9 cellular contexts compared by ENCODE assay signal in the genomic region with DNA sequence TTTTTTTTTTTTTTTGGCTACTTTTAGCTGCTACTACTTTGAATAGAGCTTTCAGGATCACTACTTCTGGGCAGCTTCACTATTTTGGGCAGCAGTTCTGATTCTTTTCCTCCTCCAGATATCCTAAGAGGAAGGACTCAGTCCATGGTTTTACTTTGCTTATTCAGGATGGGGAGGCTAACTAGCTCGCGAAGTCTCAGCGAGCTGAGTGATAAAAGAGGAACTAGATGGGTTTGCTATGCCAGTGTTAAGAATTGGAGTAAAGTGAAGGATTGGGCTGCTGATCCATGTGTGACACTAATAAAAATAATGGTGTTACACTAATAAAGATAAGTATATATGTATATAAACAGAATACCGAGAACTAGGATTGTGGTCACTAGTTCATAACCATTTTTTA. TPM values are rescaled to one million over a fixed set of nuclear protein-coding genes. Genes with fewer than 3 reads are reported as not detected.
A peak's percentile ranks its signal among the peaks of the same experiment; 100 is the strongest.
DNase-seq lines count a peak whose midpoint lies in the region; ATAC-seq and TF ChIP-seq lines count a peak whose summit lies in the region.
"Had no signal": no experiment of that assay in that cellular context is flagged by ENCODE, and none has a peak within 500 bp of the region (broad histone marks: within the 10 kb centered on the region; RNA-seq: fewer than 3 reads in every experiment).

No MANE protein-coding gene starts in this region.

- H3K79me1 ChIP-seq in neuronal stem cell (ENCODE audit: low read depth, low read length): no peaks in the 10 kb centered on the region

- no peak overlapping the region for H4K91ac ChIP-seq in neuronal stem cell (ENCODE audit: low read depth, low read length, poor library complexity)

- H3K23ac ChIP-seq in neuronal stem cell (ENCODE audit: low read depth, low read length, poor library complexity): no peak overlapping the region

- no peaks in the 10 kb centered on the region for H3K27me3 ChIP-seq in esophagus muscularis mucosa
- no peaks in the 10 kb centered on the region for H3K27me3 ChIP-seq in neuronal stem cell (ENCODE audit: control insufficient read depth in 3 of 3, insufficient read depth in 3 of 3, low read depth in 1 of 3, low read length in 3 of 3)

- no peak overlapping the region for H2BK12ac ChIP-seq in neuronal stem cell (ENCODE audit: low read length)

- H3K9me3 Mint-ChIP-seq in progenitor cell of endocrine pancreas (ENCODE audit: low read depth): no peaks in the 10 kb centered on the region

- no peak for TF ChIP-seq EP300 in esophagus muscularis mucosa (IDR thresholded peaks at IDR 0.05)

- no peak overlapping the region for H4K8ac ChIP-seq in neuronal stem cell (ENCODE audit: low read depth, low read length)

- no peak overlapping the region for H3K18ac ChIP-seq in neuronal stem cell (ENCODE audit: low read length)

- intact Hi-C loops in esophagus muscularis mucosa (cut with DNase I): no loop called here

- TF ChIP-seq POLR2A in esophagus muscularis mucosa (IDR thresholded peaks at IDR 0.05; ENCODE audit: low read depth): no peak

- no peak overlapping the region for H2BK5ac ChIP-seq in neuronal stem cell (ENCODE audit: low read length)

- no peak overlapping the region for H2BK120ac ChIP-seq in neuronal stem cell (ENCODE audit: low read depth, low read length)

- H3K9ac ChIP-seq in neuronal stem cell (ENCODE audit: low read depth, low read length, poor library complexity): no peak overlapping the region

- 23% methylated on average over 4 of the region's 4 CpGs for WGBS in esophagus muscularis mucosa
- no CpG with 5 or more reads among the region's 4 CpGs for WGBS in neuronal stem cell (ENCODE audit: extremely low coverage in 2 of 2, insufficient read length in 2 of 2, insufficient replicate concordance in 1 of 2), 2 donors

- no peaks in the 10 kb centered on the region for H3K27me3 Mint-ChIP-seq in progenitor cell of endocrine pancreas

- TF ChIP-seq CTCF in GM12865 (IDR thresholded peaks at IDR 0.05; ENCODE audit: insufficient read depth, low read depth, low read length, missing control alignments) (no peak), esophagus muscularis mucosa (IDR thresholded peaks at IDR 0.05) (no peak), progenitor cell of endocrine pancreas (IDR thresholded peaks at IDR 0.05; ENCODE audit: unreplicated experiment) (no peak)

- no peak overlapping the region for H3K4me2 ChIP-seq in neuronal stem cell (ENCODE audit: insufficient read depth, low read length, poor library complexity, severe bottlenecking)

- H3K4me1 ChIP-seq in esophagus muscularis mucosa (peaks cover 55 to 84% (median 80%) of the 10 kb centered on the region in 4 donors), neuronal stem cell (ENCODE audit: control insufficient read depth in 2 of 2, insufficient read depth in 1 of 2, low read depth in 1 of 2, low read length in 2 of 2) (peaks cover 0 to 1% of the 10 kb centered on the region in 2 donors)

- H3K4me3 Mint-ChIP-seq in progenitor cell of endocrine pancreas (ENCODE audit: low read depth): no peak overlapping the region

- H3K27ac Mint-ChIP-seq in progenitor cell of endocrine pancreas: peak overlapping the region; percentile 83

- no peak for ATAC-seq in GM18868 (IDR thresholded peaks at IDR 0.05; ENCODE audit: unreplicated experiment)
- ATAC-seq: SK-N-SH treated with all-trans-retinoic acid at 6 μM for 48 hours had no signal

- no peak overlapping the region for H2BK15ac ChIP-seq in neuronal stem cell (ENCODE audit: low read length)

- no peak overlapping the region for H2AK5ac ChIP-seq in neuronal stem cell (ENCODE audit: low read depth, low read length)

- H3K9me3 ChIP-seq in esophagus muscularis mucosa (no peaks in the 10 kb centered on the region), neuronal stem cell (replicated peaks in 1 of 2; ENCODE audit: control insufficient read depth in 2 of 2, insufficient read depth in 1 of 2, low read depth in 1 of 2, low read length in 2 of 2) (peaks cover 0 to 42% of the 10 kb centered on the region in 2 donors)

- H3K14ac ChIP-seq in neuronal stem cell (ENCODE audit: low read length): no peak overlapping the region

- DNase-seq in GM12865 (ENCODE audit: low read depth): peak; percentile 19
- peak; percentile 85 for DNase-seq in OCI-M1 (lab: John Stamatoyannopoulos, UW)
- no peak for DNase-seq in esophagus muscularis mucosa (ENCODE audit: extremely low spot score)
- DNase-seq in progenitor cell of endocrine pancreas (ENCODE audit: low spot score, unreplicated experiment): no peak
- no peak for DNase-seq in neuronal stem cell (ENCODE audit: low spot score)
- DNase-seq in central memory CD4-positive, alpha-beta T cell: no peak
- DNase-seq: foreskin fibroblast had no signal

- H3K36me3 ChIP-seq in esophagus muscularis mucosa (no peaks in the 10 kb centered on the region), neuronal stem cell (replicated peaks in 1 of 2; ENCODE audit: control insufficient read depth in 2 of 2, insufficient read depth in 2 of 2, low read length in 2 of 2) (peaks cover 2 to 74% of the 10 kb centered on the region in 2 donors)

- peaks cover 7% of the 10 kb centered on the region for H3K4me1 Mint-ChIP-seq in progenitor cell of endocrine pancreas (ENCODE audit: low read depth)

- H3K27ac ChIP-seq in esophagus muscularis mucosa (replicated peaks in 1 of 4) (peak overlapping the region; percentile 13 to 63 (median 46)), neuronal stem cell (replicated peaks; ENCODE audit: low read length) (no peak overlapping the region)

- H3K4ac ChIP-seq in neuronal stem cell (ENCODE audit: low read length): no peak overlapping the region

- H3K4me3 ChIP-seq in GM12865 (ENCODE audit: low read depth, low read length) (peak overlapping the region; percentile 15; the same call in 1 of the 2 replicates), esophagus muscularis mucosa (peak overlapping the region in 1 of 4 donors; percentile 11), neuronal stem cell (ENCODE audit: low read length in 2 of 2) (no peak overlapping the region)

- H2AFZ ChIP-seq in neuronal stem cell (ENCODE audit: low read length): no peak overlapping the region

- peaks cover 17% of the 10 kb centered on the region for H3K36me3 Mint-ChIP-seq in progenitor cell of endocrine pancreas (ENCODE audit: insufficient read depth)

RNA-seq across cellular contexts. Expression of a gene that starts 5.0 kb away (rescaled TPM):
- 100 to 1,000 TPM; 132 to 186 (median 166) TPM for total RNA-seq in esophagus muscularis mucosa
- 280 and 304 TPM in 2 replicates for total RNA-seq in progenitor cell of endocrine pancreas
- 152 TPM for polyA plus RNA-seq in neuronal stem cell (2013, experiment 1 of 2)
- polyA plus RNA-seq in neuronal stem cell (2013, experiment 2 of 2): 149 TPM

RNA-seq across cellular contexts. Expression of a gene that starts 16.4 kb away (rescaled TPM):
- total RNA-seq in esophagus muscularis mucosa (1 to 10 TPM; 2.1 to 6.5 (median 5.9) TPM), progenitor cell of endocrine pancreas (32.3 and 32.6 TPM in 2 replicates)
- 11.3 TPM for polyA plus RNA-seq in neuronal stem cell (2013, experiment 1 of 2)
- 10.8 TPM for polyA plus RNA-seq in neuronal stem cell (2013, experiment 2 of 2)

RNA-seq across cellular contexts. Expression of a gene that starts 54.6 kb away (rescaled TPM):
- 10 to 100 TPM; 32.8 to 54.6 (median 42.9) TPM for total RNA-seq in esophagus muscularis mucosa
- 28.5 and 28.6 TPM in 2 replicates for total RNA-seq in progenitor cell of endocrine pancreas
- polyA plus RNA-seq in neuronal stem cell (2013, experiment 1 of 2): 11.0 TPM
- 10.9 TPM for polyA plus RNA-seq in neuronal stem cell (2013, experiment 2 of 2)

Comparison
In these comparisons a context has a peak if more than half of its experiments do, and no peak if none do; other contexts are left out.
1. DNase-seq: peak in GM12865 (single experiment) and OCI-M1 (single experiment); none in esophagus muscularis mucosa (single experiment), progenitor cell of endocrine pancreas (single experiment), neuronal stem cell (single experiment) and central memory CD4-positive, alpha-beta T cell (single experiment).